13 cellular contexts compared by ENCODE assay signal in genomic region chr10:48759113-48759901, GRCh38.
A peak's percentile ranks its signal among the peaks of the same experiment; 100 is the strongest.
DNase-seq lines count a peak whose midpoint lies in the region; ATAC-seq and TF ChIP-seq lines count a peak whose summit lies in the region.
"Had no signal": no experiment of that assay in that cellular context is flagged by ENCODE, and none has a peak within 500 bp of the region (broad histone marks: within the 10 kb centered on the region; RNA-seq: fewer than 3 reads in every experiment).

No MANE protein-coding gene starts in this region.

- TF ChIP-seq CTCF in type B pancreatic cell (conservative IDR thresholded peaks at IDR 0.05), result no peak

- ATAC-seq in HG02588 (IDR thresholded peaks at IDR 0.05; ENCODE audit: unreplicated experiment) (peak; percentile 82), HG03460 (IDR thresholded peaks at IDR 0.05; ENCODE audit: unreplicated experiment) (peak; percentile 91)
- ATAC-seq in naive thymus-derived CD8-positive, alpha-beta T cell, result no peak
- ATAC-seq: naive thymus-derived CD4-positive, alpha-beta T cell had no signal

- POLR2A ChIA-PET in naive thymus-derived CD8-positive, alpha-beta T cell (lab: Charles Lee), result no interaction called here

- no peak overlapping the region for H3K4me3 Mint-ChIP-seq in type B pancreatic cell
- no peak overlapping the region for H3K4me3 Mint-ChIP-seq in naive thymus-derived CD8-positive, alpha-beta T cell
- H3K4me3 Mint-ChIP-seq: naive thymus-derived CD4-positive, alpha-beta T cell had no signal

- DNase-seq in NOMO-1 treated with DMSO at 0.1 percent for 48 hours (lab: John Stamatoyannopoulos, UW; ENCODE audit: unreplicated experiment), result peak; percentile 17
- no peak for DNase-seq in NOMO-1 (lab: John Stamatoyannopoulos, UW; ENCODE audit: unreplicated experiment in 2 of 2)
- DNase-seq in type B pancreatic cell (ENCODE audit: extremely low spot score, unreplicated experiment), result peak; percentile 1
- DNase-seq in amniotic stem cell (lab: John Stamatoyannopoulos, UW), result no peak
- no peak for DNase-seq in naive thymus-derived CD8-positive, alpha-beta T cell
- DNase-seq in NCI-H1694 treated with DMSO at 0.1 percent for 48 hours (lab: John Stamatoyannopoulos, UW), result no peak
- DNase-seq: activated gamma-delta T cell; hippocampal formation; naive thymus-derived CD4-positive, alpha-beta T cell; NCI-H526 treated with DMSO at 0.1 percent for 48 hours; T-helper 2 cell had no signal

- no peaks in the 10 kb centered on the region for H3K36me3 Mint-ChIP-seq in type B pancreatic cell
- peaks cover 0 to 5% (median 0%) of the 10 kb centered on the region in 3 donors for H3K36me3 Mint-ChIP-seq in naive thymus-derived CD8-positive, alpha-beta T cell

- no peaks in the 10 kb centered on the region for H3K4me1 Mint-ChIP-seq in type B pancreatic cell (ENCODE audit: unreplicated experiment)
- H3K4me1 Mint-ChIP-seq in naive thymus-derived CD8-positive, alpha-beta T cell, result peaks cover 0 to 3% (median 0%) of the 10 kb centered on the region in 4 donors

- peaks cover 12% of the 10 kb centered on the region for H3K27me3 Mint-ChIP-seq in type B pancreatic cell
- peaks cover 8 to 31% (median 21%) of the 10 kb centered on the region in 5 donors for H3K27me3 Mint-ChIP-seq in naive thymus-derived CD8-positive, alpha-beta T cell

- no peak overlapping the region for H3K27ac Mint-ChIP-seq in type B pancreatic cell
- no peak overlapping the region for H3K27ac Mint-ChIP-seq in naive thymus-derived CD8-positive, alpha-beta T cell
- H3K27ac Mint-ChIP-seq: naive thymus-derived CD4-positive, alpha-beta T cell had no signal

- no peaks in the 10 kb centered on the region for H3K9me3 Mint-ChIP-seq in type B pancreatic cell
- H3K9me3 Mint-ChIP-seq in naive thymus-derived CD8-positive, alpha-beta T cell, result peaks cover 0 to 11% (median 0%) of the 10 kb centered on the region in 9 donors

Comparison
In these comparisons a context has a peak if more than half of its experiments do, and no peak if none do; other contexts are left out.
1. DNase-seq: peak in NOMO-1 treated with DMSO at 0.1 percent for 48 hours (single experiment) and type B pancreatic cell (single experiment); none in NOMO-1 (0 of 2), amniotic stem cell (single experiment), naive thymus-derived CD8-positive, alpha-beta T cell (0 of 10) and NCI-H1694 treated with DMSO at 0.1 percent for 48 hours (single experiment).
2. ATAC-seq: peak in HG02588 (single experiment) and HG03460 (single experiment); none in naive thymus-derived CD8-positive, alpha-beta T cell (0 of 2).